In genomic region chr4:141705048-141705746, GRCh38 we compare ENCODE assay signal across 11 cellular contexts.
DNase-seq lines count a peak whose midpoint lies in the region; ATAC-seq lines count a peak whose summit lies in the region.
"Had no signal": no experiment of that assay in that cellular context is flagged by ENCODE, and none has a peak within 500 bp of the region (broad histone marks: within the 10 kb centered on the region; RNA-seq: fewer than 3 reads in every experiment).

No MANE protein-coding gene starts in this region.

- no peaks in the 10 kb centered on the region for H3K27me3 Mint-ChIP-seq in central memory CD8-positive, alpha-beta T cell

- no peaks in the 10 kb centered on the region for H3K36me3 Mint-ChIP-seq in central memory CD8-positive, alpha-beta T cell (ENCODE audit: insufficient read depth)

- peak; percentile 78 for ATAC-seq in GM18511 (IDR thresholded peaks at IDR 0.05; ENCODE audit: unreplicated experiment)
- peak; percentile 57 for ATAC-seq in GM21515 (IDR thresholded peaks at IDR 0.05; ENCODE audit: unreplicated experiment)
- ATAC-seq in HG03064 (IDR thresholded peaks at IDR 0.05; ENCODE audit: low read depth, unreplicated experiment): peak; percentile 76
- ATAC-seq in central memory CD8-positive, alpha-beta T cell (replicated peaks; ENCODE audit: extremely low read depth, poor library complexity, severe bottlenecking): no peak

- H3K4me1 Mint-ChIP-seq in central memory CD8-positive, alpha-beta T cell: peaks cover 35% of the 10 kb centered on the region

- H3K27ac Mint-ChIP-seq in central memory CD8-positive, alpha-beta T cell (ENCODE audit: low read depth): peak overlapping the region; percentile 24

- no peaks in the 10 kb centered on the region for H3K9me3 Mint-ChIP-seq in central memory CD8-positive, alpha-beta T cell

- H3K4me3 Mint-ChIP-seq in central memory CD8-positive, alpha-beta T cell: no peak overlapping the region

- no peak for DNase-seq in central memory CD8-positive, alpha-beta T cell (ENCODE audit: low spot score in 2 of 2)
- no peak for DNase-seq in activated CD4-positive, alpha-beta T cell treated with anti-CD3 and anti-CD28 coated beads, Interleukin-2, amount 50 U/mL, for 1 hour
- DNase-seq in NCI-H774 (lab: John Stamatoyannopoulos, UW) (no peak), activated gamma-delta T cell (lab: John Stamatoyannopoulos, UW) (no peak)
- DNase-seq in stimulated activated naive CD4-positive, alpha-beta T cell (lab: John Stamatoyannopoulos, UW): no peak
- DNase-seq: activated effector memory CD4-positive, alpha-beta T cell treated with anti-CD3 and anti-CD28 coated beads, Interleukin-2, amount 50 U/mL, for 16 hours; NCI-H1436 treated with DMSO at 0.1 percent for 48 hours; stimulated activated CD4-positive, alpha-beta T cell treated with anti-CD3 and anti-CD28 coated beads, Interleukin-1b, Interleukin-23, amount 100 ng/mL, for 48 hours had no signal
